In genomic region chr2:178523596-178524134, GRCh38 we compare ENCODE assay signal across 8 cellular contexts. TPM values are rescaled to one million over a fixed set of nuclear protein-coding genes. Genes with fewer than 3 reads are reported as not detected.
DNase-seq lines count a peak whose midpoint lies in the region; ATAC-seq and TF ChIP-seq lines count a peak whose summit lies in the region.

No MANE protein-coding gene starts in this region.

- TF ChIP-seq POLR2A in breast epithelium (IDR thresholded peaks at IDR 0.05) (no peak), vagina (IDR thresholded peaks at IDR 0.05) (no peak)

- H3K27me3 ChIP-seq in breast epithelium (no peaks in the 10 kb centered on the region), lung (ENCODE audit: control insufficient read depth, insufficient read depth) (no peaks in the 10 kb centered on the region), vagina (no peaks in the 10 kb centered on the region)

- H3K9me3 ChIP-seq in breast epithelium = no peaks in the 10 kb centered on the region
- no peaks in the 10 kb centered on the region for H3K9me3 ChIP-seq in lung (ENCODE audit: control insufficient read depth in 2 of 2, insufficient read depth in 1 of 2, low read length in 1 of 2)
- no peaks in the 10 kb centered on the region for H3K9me3 ChIP-seq in vagina

- H3K36me3 ChIP-seq in breast epithelium (no peaks in the 10 kb centered on the region), lung (ENCODE audit: control insufficient read depth in 2 of 2, insufficient read depth in 2 of 2, low read length in 2 of 2) (peaks cover under 1 to 20% of the 10 kb centered on the region in 2 donors), vagina (no peaks in the 10 kb centered on the region)

- H3K4me1 ChIP-seq in breast epithelium (no peaks in the 10 kb centered on the region), lung (ENCODE audit: control insufficient read depth in 2 of 2, insufficient read depth in 2 of 2, low read length in 2 of 2) (no peaks in the 10 kb centered on the region), vagina (peaks cover 13% of the 10 kb centered on the region)

- TF ChIP-seq CTCF in breast epithelium (IDR thresholded peaks at IDR 0.05) (no peak), lung (IDR thresholded peaks at IDR 0.05; ENCODE audit: control extremely low read depth, extremely low read depth) (no peak), vagina (IDR thresholded peaks at IDR 0.05) (no peak)

- 30 to 31% methylated on average over 8 of the region's 8 CpGs for WGBS in lung, 2 donors

- intact Hi-C loops in breast epithelium (cut with DNase I; ENCODE audit: low total_unique reads) = no loop called here
- intact Hi-C loops in vagina (cut with DNase I) = no loop called here

- H3K27ac ChIP-seq in breast epithelium (peak overlapping the region; percentile 72 to 77), lung (ENCODE audit: low read depth in 1 of 2, low read length in 1 of 2) (peak overlapping the region in 1 of 2 donors; percentile 83), vagina (peak overlapping the region; percentile 68)

- H3K4me3 ChIP-seq in GM08714 (ENCODE audit: low read length) (peak overlapping the region; percentile 91), breast epithelium (peak overlapping the region; percentile 61 to 72 (median 66)), lung (peak overlapping the region; percentile 50), vagina (peak overlapping the region; percentile 50 to 56)

- DNase-seq in breast epithelium (ENCODE audit: low spot score in 2 of 2) (no peak), lung (ENCODE audit: low spot score) (no peak), vagina (ENCODE audit: extremely low spot score in 2 of 2) (no peak), NCI-H446 treated with DMSO at 0.1 percent for 48 hours (lab: John Stamatoyannopoulos, UW) (no peak), glomerular visceral epithelial cell (ENCODE audit: extremely low spot score) (no peak), iPS-NIHi7 (ENCODE audit: extremely low spot score) (no peak)

- peak; percentile 2 for ATAC-seq in HG03342 (IDR thresholded peaks at IDR 0.05; ENCODE audit: unreplicated experiment)
- no peak for ATAC-seq in lung (ENCODE audit: insufficient read depth, low FRiP score)

RNA-seq across cellular contexts. Expression of gene PLEKHA3, which starts 43.4 kb away (rescaled TPM):
- total RNA-seq in breast epithelium (10 to 100 TPM in 2 of 3 donors, 1 to 10 TPM in 1; 9.8 to 15.2 (median 12.0) TPM), lung (10 to 100 TPM; 17.4 to 23.7 TPM), vagina (5.9 TPM)
- 1 to 10 TPM; 2.8 to 7.3 TPM for polyA plus RNA-seq in lung

RNA-seq across cellular contexts. Expression of gene FKBP7, which starts 45.3 kb away (rescaled TPM):
- total RNA-seq in breast epithelium = 10 to 100 TPM; 10.5 to 20.8 (median 16.7) TPM
- total RNA-seq in lung = 10 to 100 TPM in 1 of 2 donors, 1 to 10 TPM in 1; 7.7 to 53.3 TPM
- polyA plus RNA-seq in lung = 1 to 10 TPM; 6.6 to 7.7 TPM
- 30.9 TPM for total RNA-seq in vagina
